ENCODE assay signal across 8 cellular contexts in the genomic region with DNA sequence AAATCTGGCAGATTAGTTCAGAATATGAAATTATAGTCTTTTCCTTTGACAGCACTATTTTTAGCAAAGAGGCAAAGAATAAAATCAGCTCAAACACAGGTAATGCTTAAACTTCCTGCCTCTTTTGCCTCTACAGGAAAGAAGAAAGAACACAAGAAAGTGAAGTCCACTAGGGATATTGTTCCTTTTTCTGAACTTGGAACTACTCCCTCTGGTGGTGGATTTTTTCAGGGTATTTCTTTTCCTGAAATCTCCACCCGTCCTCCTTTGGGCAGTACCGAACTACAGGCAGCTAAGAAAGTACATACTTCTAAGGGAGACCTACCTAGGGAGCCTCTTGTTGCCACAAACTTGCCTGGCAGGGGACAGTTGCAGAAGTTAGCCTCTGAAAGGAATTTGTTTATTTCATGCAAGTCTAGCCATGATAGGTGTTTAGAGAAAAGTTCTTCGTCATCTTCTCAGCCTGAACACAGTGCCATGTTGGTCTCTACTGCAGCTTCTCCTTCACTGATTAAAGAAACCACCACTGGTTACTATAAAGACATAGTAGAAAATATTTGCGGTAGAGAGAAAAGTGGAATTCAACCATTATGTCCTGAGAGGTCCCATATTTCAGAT. TPM values are rescaled to one million over a fixed set of nuclear protein-coding genes. Genes with fewer than 3 reads are reported as not detected.
A peak's percentile ranks its signal among the peaks of the same experiment; 100 is the strongest.
DNase-seq lines count a peak whose midpoint lies in the region; ATAC-seq, FAIRE-seq and TF ChIP-seq lines count a peak whose summit lies in the region.

No MANE protein-coding gene starts in this region.

- H3K27ac Mint-ChIP-seq in activated T-helper 17 cell treated with anti-CD3 and anti-CD28 coated beads, Interleukin-2, amount 50 U/mL, for 72 hours = no peak overlapping the region

- intact Hi-C loops in kidney (cut with DNase I) = no loop called here

- in situ Hi-C loops in ACHN (cut with HindIII; ENCODE audit: low pct_ligation_motif_present, low pct_unique_long_range_greater_than_20kb, low sequenced_read_pairs) = no loop called here

- no peak overlapping the region for H3K4me3 ChIP-seq in kidney (ENCODE audit: low read length in 2 of 2)

- H3K4me1 Mint-ChIP-seq in activated T-helper 17 cell treated with anti-CD3 and anti-CD28 coated beads, Interleukin-2, amount 50 U/mL, for 72 hours = peaks cover 5% of the 10 kb centered on the region

- H3K36me3 Mint-ChIP-seq in activated T-helper 17 cell treated with anti-CD3 and anti-CD28 coated beads, Interleukin-2, amount 50 U/mL, for 72 hours (ENCODE audit: low read depth) = peaks cover 100% of the 10 kb centered on the region

- H3K27me3 Mint-ChIP-seq in activated T-helper 17 cell treated with anti-CD3 and anti-CD28 coated beads, Interleukin-2, amount 50 U/mL, for 72 hours = no peaks in the 10 kb centered on the region

- H3K9me3 ChIP-seq in kidney (ENCODE audit: control insufficient read depth in 1 of 2, low read length in 2 of 2) = no peaks in the 10 kb centered on the region

- H3K9ac ChIP-seq in kidney (ENCODE audit: low read length in 2 of 2) = no peak overlapping the region

- FAIRE-seq in kidney (lab: Jason Lieb, UNC) = no peak

- H3K4me1 ChIP-seq in kidney (ENCODE audit: control insufficient read depth in 1 of 2, insufficient read depth in 1 of 2, low read depth in 1 of 2, low read length in 2 of 2) = no peaks in the 10 kb centered on the region

- H3K27ac ChIP-seq in kidney (ENCODE audit: low read depth in 2 of 2, low read length in 2 of 2) = no peak overlapping the region

- peak; percentile 35 for ATAC-seq in activated T-helper 17 cell treated with anti-CD3 and anti-CD28 coated beads, Interleukin-2, amount 50 U/mL, for 72 hours (replicated peaks)
- ATAC-seq in HG03354 (IDR thresholded peaks at IDR 0.05; ENCODE audit: poor library complexity, severe bottlenecking, unreplicated experiment) = no peak

- H3K36me3 ChIP-seq in kidney (ENCODE audit: control insufficient read depth in 1 of 2, insufficient read depth in 2 of 2, low read length in 2 of 2) = peaks cover 4 to 11% of the 10 kb centered on the region in 2 donors

- TF ChIP-seq CTCF in kidney (IDR thresholded peaks at IDR 0.05; ENCODE audit: borderline replicate concordance, extremely low read depth, insufficient read depth) = peak; percentile 29

- H3K9me3 Mint-ChIP-seq in activated T-helper 17 cell treated with anti-CD3 and anti-CD28 coated beads, Interleukin-2, amount 50 U/mL, for 72 hours = no peaks in the 10 kb centered on the region

- DNase-seq in ACHN (peak; percentile 88), ELR (ENCODE audit: low read depth) (peak; percentile 77), NCI-H146 (lab: John Stamatoyannopoulos, UW) (peak; percentile 32), kidney (no peak), amniotic stem cell (lab: John Stamatoyannopoulos, UW) (no peak), OCI-M2 (lab: John Stamatoyannopoulos, UW; ENCODE audit: unreplicated experiment) (no peak)

- no peak overlapping the region for H3K4me3 Mint-ChIP-seq in activated T-helper 17 cell treated with anti-CD3 and anti-CD28 coated beads, Interleukin-2, amount 50 U/mL, for 72 hours

RNA-seq across cellular contexts. Expression of a gene that starts 17.4 kb away (rescaled TPM):
- total RNA-seq in activated T-helper 17 cell treated with anti-CD3 and anti-CD28 coated beads, Interleukin-2, amount 50 U/mL, for 72 hours = 100 to 1,000 TPM; 268 to 285 TPM
- 55.5 TPM for total RNA-seq in kidney
- 13.9 TPM for polyA plus RNA-seq in kidney (ENCODE audit: insufficient read depth, low read depth, low replicate concordance)

Comparison
In these comparisons a context has a peak if more than half of its experiments do, and no peak if none do; other contexts are left out.
1. DNase-seq: peak in ACHN (single experiment), ELR (single experiment) and NCI-H146 (single experiment); none in kidney (single experiment), amniotic stem cell (single experiment) and OCI-M2 (single experiment).